In the genomic region with DNA sequence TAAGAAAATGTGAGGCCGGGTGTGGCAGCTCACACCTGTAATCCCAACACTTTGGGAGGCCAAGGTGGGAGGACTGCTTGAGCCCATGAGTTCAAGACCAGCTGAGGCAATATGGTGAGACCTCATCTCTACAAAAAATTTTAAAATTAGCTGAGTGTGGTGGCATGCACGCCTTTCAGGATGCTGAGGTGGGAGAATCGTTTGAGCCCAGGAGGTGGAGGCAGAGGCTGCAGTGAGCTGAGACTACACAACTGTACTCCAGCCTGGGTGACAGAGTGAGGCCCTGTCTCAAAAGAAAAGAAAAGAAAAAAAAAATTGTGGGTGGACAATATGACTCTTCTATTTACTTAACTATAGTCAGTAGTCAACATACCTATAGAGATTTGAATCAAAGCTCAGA, we compare ENCODE assay signal across 2 cellular contexts.
TF ChIP-seq lines count a peak whose summit lies in the region.

No MANE protein-coding gene starts in this region.

TF ChIP-seq in GM12878, 131 proteins besides CTCF, POLR2A, EP300 and RAD21:
- no peak for TF ChIP-seq JUND (IDR thresholded peaks at IDR 0.05; ENCODE audit: low read depth, low read length)

TF ChIP-seq in GM23338, 12 proteins besides CTCF, POLR2A, EP300 and RAD21:
- TF ChIP-seq, protein P1, sequence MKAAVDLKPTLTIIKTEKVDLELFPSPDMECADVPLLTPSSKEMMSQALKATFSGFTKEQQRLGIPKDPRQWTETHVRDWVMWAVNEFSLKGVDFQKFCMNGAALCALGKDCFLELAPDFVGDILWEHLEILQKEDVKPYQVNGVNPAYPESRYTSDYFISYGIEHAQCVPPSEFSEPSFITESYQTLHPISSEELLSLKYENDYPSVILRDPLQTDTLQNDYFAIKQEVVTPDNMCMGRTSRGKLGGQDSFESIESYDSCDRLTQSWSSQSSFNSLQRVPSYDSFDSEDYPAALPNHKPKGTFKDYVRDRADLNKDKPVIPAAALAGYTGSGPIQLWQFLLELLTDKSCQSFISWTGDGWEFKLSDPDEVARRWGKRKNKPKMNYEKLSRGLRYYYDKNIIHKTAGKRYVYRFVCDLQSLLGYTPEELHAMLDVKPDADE (IDR thresholded peaks at IDR 0.05), result no peak
- TF ChIP-seq EZH2 (IDR thresholded peaks at IDR 0.05; ENCODE audit: low read depth, unreplicated experiment), result no peak
- TF ChIP-seq EZH2phosphoT487 (IDR thresholded peaks at IDR 0.05; ENCODE audit: unreplicated experiment), result no peak
- no peak for TF ChIP-seq ZNF462 (CRISPR knock-in tag; IDR thresholded peaks at IDR 0.05)
- TF ChIP-seq JUNB (IDR thresholded peaks at IDR 0.05; ENCODE audit: unreplicated experiment), result no peak
- no peak for TF ChIP-seq POLR2AphosphoS5 (IDR thresholded peaks at IDR 0.05; ENCODE audit: low read depth)
- TF ChIP-seq CREB1 (CRISPR knock-in tag; IDR thresholded peaks at IDR 0.05; ENCODE audit: low read depth), result no peak
- TF ChIP-seq STAT1 (IDR thresholded peaks at IDR 0.05; ENCODE audit: unreplicated experiment), result no peak
- no peak for TF ChIP-seq NANOG (IDR thresholded peaks at IDR 0.05; ENCODE audit: borderline replicate concordance)
TF ChIP-seq in GM23338: peak in this region for 0.
